28 cellular contexts compared by ENCODE assay signal in the genomic region with DNA sequence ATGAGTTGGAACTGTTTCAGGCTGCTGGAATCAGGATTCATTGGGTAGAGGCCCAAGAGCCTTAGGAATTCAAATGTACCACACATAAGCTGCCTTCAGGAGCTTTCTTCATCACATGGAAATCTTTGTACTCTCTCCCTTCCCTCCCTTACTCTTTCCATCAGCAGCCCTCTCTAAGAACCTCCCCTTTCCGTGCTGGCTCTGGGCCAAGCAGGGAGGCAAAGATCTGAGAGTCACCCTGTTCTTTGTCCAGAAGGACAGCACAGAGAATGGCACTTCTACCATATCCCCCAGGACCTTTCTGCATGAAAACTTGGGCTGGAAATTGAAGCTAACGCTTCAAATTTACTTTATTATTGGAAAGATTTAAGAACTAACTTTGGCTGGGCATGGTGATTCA. TPM values are rescaled to one million over a fixed set of nuclear protein-coding genes. Genes with fewer than 3 reads are reported as not detected.
"Had no signal": no experiment of that assay in that cellular context is flagged by ENCODE, and none has a peak within 500 bp of the region (broad histone marks: within the 10 kb centered on the region; RNA-seq: fewer than 3 reads in every experiment).

No MANE protein-coding gene starts in this region.

- H3K27me3 ChIP-seq: left lung, thyroid gland, vagina had no signal

- H3K9me3 Mint-ChIP-seq: mesothelial cell of epicardium, nephron, neural progenitor cell had no signal

- H3K4me1 ChIP-seq: esophagus squamous epithelium, heart right ventricle, left lung, neural progenitor cell, prostate gland, right atrium auricular region, sigmoid colon, spleen, stomach, thyroid gland, vagina had no signal

- DNase-seq: cortex of kidney; effector memory CD8-positive, alpha-beta T cell; esophagus squamous epithelium; foreskin melanocyte; glutamatergic neuron; heart right ventricle; hippocampal formation; left cardiac atrium; left lung; mesenchymal stem cell; mucosa of descending colon; naive B cell; sigmoid colon; spleen; stimulated activated naive CD4-positive, alpha-beta T cell treated with Interleukin-2 at 50 U/mL for 16 hours; stomach; thyroid gland; trophoblast cell had no signal

- H3K27ac Mint-ChIP-seq: effector memory CD8-positive, alpha-beta T cell; mesothelial cell of epicardium; naive B cell; nephron; neural progenitor cell had no signal

- H3K4me3 Mint-ChIP-seq: effector memory CD8-positive, alpha-beta T cell; mesothelial cell of epicardium; naive B cell; nephron; neural progenitor cell had no signal

- H3K4me1 Mint-ChIP-seq: mesothelial cell of epicardium, naive B cell, nephron, neural progenitor cell had no signal

- ATAC-seq: effector memory CD8-positive, alpha-beta T cell; heart right ventricle; left cardiac atrium; left lung; mucosa of descending colon had no signal

- H3K36me3 ChIP-seq: esophagus squamous epithelium, heart right ventricle, left lung, neural progenitor cell, prostate gland, right atrium auricular region, sigmoid colon, spleen, stomach, thyroid gland, vagina had no signal

- H3K36me3 Mint-ChIP-seq: mesothelial cell of epicardium, naive B cell, neural progenitor cell had no signal

- H3K4me3 ChIP-seq: esophagus squamous epithelium, heart right ventricle, left lung, mucosa of descending colon, neural progenitor cell, prostate gland, right atrium auricular region, sigmoid colon, spleen, stomach, thyroid gland, vagina had no signal

- H3K9me3 ChIP-seq: esophagus squamous epithelium, heart right ventricle, left lung, mucosa of descending colon, prostate gland, right atrium auricular region, sigmoid colon, spleen, stomach, thyroid gland, vagina had no signal

RNA-seq across cellular contexts. Expression of a gene that starts 20.7 kb away (rescaled TPM):
- total RNA-seq: lung microvascular endothelial cell, osteocyte, skeletal muscle tissue, temporal lobe had no signal
